In genomic region chr17:64504769-64505319, GRCh38 we compare ENCODE assay signal across 1 cellular context.
TF ChIP-seq lines count a peak whose summit lies in the region.

No MANE protein-coding gene starts in this region.

TF ChIP-seq in HepG2, 621 proteins besides CTCF, POLR2A, EP300 and RAD21 (continued from another document):
- TF ChIP-seq ZNF20 (CRISPR knock-in tag; IDR thresholded peaks at IDR 0.05) (no peak), ZNF33B (CRISPR knock-in tag; IDR thresholded peaks at IDR 0.05) (no peak; the same call in 1 of the 2 replicates), SNAPC5 (CRISPR knock-in tag; IDR thresholded peaks at IDR 0.05; ENCODE audit: borderline replicate concordance) (no peak; the same call in 1 of the 2 replicates), MEIS1 (CRISPR knock-in tag; IDR thresholded peaks at IDR 0.05; ENCODE audit: borderline replicate concordance) (0 out of 2 replicates have a peak, but pooled peaks have one; percentile 29), MAFG (CRISPR knock-in tag; IDR thresholded peaks at IDR 0.05) (0 out of 2 replicates have a peak, but pooled peaks have one; percentile 7), SAP130 (CRISPR knock-in tag; IDR thresholded peaks at IDR 0.05; ENCODE audit: low read depth) (peak; percentile 74), ZNF678 (CRISPR knock-in tag; IDR thresholded peaks at IDR 0.05) (no peak), E2F2 (CRISPR knock-in tag; IDR thresholded peaks at IDR 0.05; ENCODE audit: borderline replicate concordance) (0 out of 2 replicates have a peak, but pooled peaks have one; percentile 20), DNMT1 (CRISPR knock-in tag; IDR thresholded peaks at IDR 0.05) (no peak), MAFK (conservative IDR thresholded peaks at IDR 0.05 in 1 of 2, IDR thresholded peaks at IDR 0.05 in 1 of 2; ENCODE audit: low read length in 2 of 2) (peak; percentile 56 to 69; a peak in 3 of 4 replicates), ZNF414 (CRISPR knock-in tag; IDR thresholded peaks at IDR 0.05) (no peak), SCMH1 (CRISPR knock-in tag; IDR thresholded peaks at IDR 0.05; ENCODE audit: borderline replicate concordance) (no peak), SMARCE1 (IDR thresholded peaks at IDR 0.05; ENCODE audit: borderline replicate concordance) (no peak), ZNF674 (CRISPR knock-in tag; IDR thresholded peaks at IDR 0.05; ENCODE audit: low read depth) (0 out of 2 replicates have a peak, but pooled peaks have one; percentile 39), TOPORS (CRISPR knock-in tag; IDR thresholded peaks at IDR 0.05) (peak; percentile 79; the same call in 1 of the 2 replicates), NCOA1 (CRISPR knock-in tag; IDR thresholded peaks at IDR 0.05) (no peak), DPF2 (CRISPR knock-in tag; IDR thresholded peaks at IDR 0.05; ENCODE audit: borderline replicate concordance, low read depth) (0 out of 2 replicates have a peak, but pooled peaks have one; percentile 24)
- TF ChIP-seq, protein P1, sequence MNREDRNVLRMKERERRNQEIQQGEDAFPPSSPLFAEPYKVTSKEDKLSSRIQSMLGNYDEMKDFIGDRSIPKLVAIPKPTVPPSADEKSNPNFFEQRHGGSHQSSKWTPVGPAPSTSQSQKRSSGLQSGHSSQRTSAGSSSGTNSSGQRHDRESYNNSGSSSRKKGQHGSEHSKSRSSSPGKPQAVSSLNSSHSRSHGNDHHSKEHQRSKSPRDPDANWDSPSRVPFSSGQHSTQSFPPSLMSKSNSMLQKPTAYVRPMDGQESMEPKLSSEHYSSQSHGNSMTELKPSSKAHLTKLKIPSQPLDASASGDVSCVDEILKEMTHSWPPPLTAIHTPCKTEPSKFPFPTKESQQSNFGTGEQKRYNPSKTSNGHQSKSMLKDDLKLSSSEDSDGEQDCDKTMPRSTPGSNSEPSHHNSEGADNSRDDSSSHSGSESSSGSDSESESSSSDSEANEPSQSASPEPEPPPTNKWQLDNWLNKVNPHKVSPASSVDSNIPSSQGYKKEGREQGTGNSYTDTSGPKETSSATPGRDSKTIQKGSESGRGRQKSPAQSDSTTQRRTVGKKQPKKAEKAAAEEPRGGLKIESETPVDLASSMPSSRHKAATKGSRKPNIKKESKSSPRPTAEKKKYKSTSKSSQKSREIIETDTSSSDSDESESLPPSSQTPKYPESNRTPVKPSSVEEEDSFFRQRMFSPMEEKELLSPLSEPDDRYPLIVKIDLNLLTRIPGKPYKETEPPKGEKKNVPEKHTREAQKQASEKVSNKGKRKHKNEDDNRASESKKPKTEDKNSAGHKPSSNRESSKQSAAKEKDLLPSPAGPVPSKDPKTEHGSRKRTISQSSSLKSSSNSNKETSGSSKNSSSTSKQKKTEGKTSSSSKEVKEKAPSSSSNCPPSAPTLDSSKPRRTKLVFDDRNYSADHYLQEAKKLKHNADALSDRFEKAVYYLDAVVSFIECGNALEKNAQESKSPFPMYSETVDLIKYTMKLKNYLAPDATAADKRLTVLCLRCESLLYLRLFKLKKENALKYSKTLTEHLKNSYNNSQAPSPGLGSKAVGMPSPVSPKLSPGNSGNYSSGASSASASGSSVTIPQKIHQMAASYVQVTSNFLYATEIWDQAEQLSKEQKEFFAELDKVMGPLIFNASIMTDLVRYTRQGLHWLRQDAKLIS (CRISPR knock-in tag; IDR thresholded peaks at IDR 0.05): no peak
- TF ChIP-seq, protein P2, sequence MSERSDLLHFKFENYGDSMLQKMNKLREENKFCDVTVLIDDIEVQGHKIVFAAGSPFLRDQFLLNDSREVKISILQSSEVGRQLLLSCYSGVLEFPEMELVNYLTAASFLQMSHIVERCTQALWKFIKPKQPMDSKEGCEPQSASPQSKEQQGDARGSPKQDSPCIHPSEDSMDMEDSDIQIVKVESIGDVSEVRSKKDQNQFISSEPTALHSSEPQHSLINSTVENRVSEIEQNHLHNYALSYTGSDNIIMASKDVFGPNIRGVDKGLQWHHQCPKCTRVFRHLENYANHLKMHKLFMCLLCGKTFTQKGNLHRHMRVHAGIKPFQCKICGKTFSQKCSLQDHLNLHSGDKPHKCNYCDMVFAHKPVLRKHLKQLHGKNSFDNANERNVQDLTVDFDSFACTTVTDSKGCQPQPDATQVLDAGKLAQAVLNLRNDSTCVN (CRISPR knock-in tag; IDR thresholded peaks at IDR 0.05; ENCODE audit: borderline replicate concordance): peak; percentile 6; the same call in 1 of the 2 replicates
- TF ChIP-seq, protein P3, sequence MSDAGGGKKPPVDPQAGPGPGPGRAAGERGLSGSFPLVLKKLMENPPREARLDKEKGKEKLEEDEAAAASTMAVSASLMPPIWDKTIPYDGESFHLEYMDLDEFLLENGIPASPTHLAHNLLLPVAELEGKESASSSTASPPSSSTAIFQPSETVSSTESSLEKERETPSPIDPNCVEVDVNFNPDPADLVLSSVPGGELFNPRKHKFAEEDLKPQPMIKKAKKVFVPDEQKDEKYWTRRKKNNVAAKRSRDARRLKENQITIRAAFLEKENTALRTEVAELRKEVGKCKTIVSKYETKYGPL (CRISPR knock-in tag; IDR thresholded peaks at IDR 0.05): no peak
- TF ChIP-seq, protein P4, sequence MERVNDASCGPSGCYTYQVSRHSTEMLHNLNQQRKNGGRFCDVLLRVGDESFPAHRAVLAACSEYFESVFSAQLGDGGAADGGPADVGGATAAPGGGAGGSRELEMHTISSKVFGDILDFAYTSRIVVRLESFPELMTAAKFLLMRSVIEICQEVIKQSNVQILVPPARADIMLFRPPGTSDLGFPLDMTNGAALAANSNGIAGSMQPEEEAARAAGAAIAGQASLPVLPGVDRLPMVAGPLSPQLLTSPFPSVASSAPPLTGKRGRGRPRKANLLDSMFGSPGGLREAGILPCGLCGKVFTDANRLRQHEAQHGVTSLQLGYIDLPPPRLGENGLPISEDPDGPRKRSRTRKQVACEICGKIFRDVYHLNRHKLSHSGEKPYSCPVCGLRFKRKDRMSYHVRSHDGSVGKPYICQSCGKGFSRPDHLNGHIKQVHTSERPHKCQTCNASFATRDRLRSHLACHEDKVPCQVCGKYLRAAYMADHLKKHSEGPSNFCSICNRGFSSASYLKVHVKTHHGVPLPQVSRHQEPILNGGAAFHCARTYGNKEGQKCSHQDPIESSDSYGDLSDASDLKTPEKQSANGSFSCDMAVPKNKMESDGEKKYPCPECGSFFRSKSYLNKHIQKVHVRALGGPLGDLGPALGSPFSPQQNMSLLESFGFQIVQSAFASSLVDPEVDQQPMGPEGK (CRISPR knock-in tag; IDR thresholded peaks at IDR 0.05): no peak
TF ChIP-seq in HepG2: peak in this region for 61.
